1 cellular context compared by ENCODE assay signal in genomic region chr2:9136997-9137819, GRCh38.
TF ChIP-seq lines count a peak whose summit lies in the region.

No MANE protein-coding gene starts in this region.

TF ChIP-seq in HepG2, 621 proteins besides CTCF, POLR2A, EP300 and RAD21 (continued from another document and continues in another):
- no peak for TF ChIP-seq ZNF318 (CRISPR knock-in tag; IDR thresholded peaks at IDR 0.05)
- TF ChIP-seq KMT2B (CRISPR knock-in tag; IDR thresholded peaks at IDR 0.05): no peak
- TF ChIP-seq ZNF839 (CRISPR knock-in tag; IDR thresholded peaks at IDR 0.05; ENCODE audit: borderline replicate concordance): peak; percentile 48; the same call in 1 of the 2 replicates
- no peak for TF ChIP-seq FOXP1 (IDR thresholded peaks at IDR 0.05)
- peak; percentile 84 for TF ChIP-seq FOXP1 (CRISPR knock-in tag; IDR thresholded peaks at IDR 0.05)
- TF ChIP-seq SP5 (CRISPR knock-in tag; IDR thresholded peaks at IDR 0.05; ENCODE audit: borderline replicate concordance, low read depth): peak; percentile 85; the same call in 1 of the 2 replicates
- TF ChIP-seq HDAC2 (CRISPR knock-in tag; IDR thresholded peaks at IDR 0.05): peak; percentile 63
- TF ChIP-seq ZNF17 (CRISPR knock-in tag; IDR thresholded peaks at IDR 0.05): no peak
- TF ChIP-seq ZKSCAN8 (CRISPR knock-in tag; IDR thresholded peaks at IDR 0.05; ENCODE audit: borderline replicate concordance): peak; percentile 84; the same call in 1 of the 2 replicates
- no peak for TF ChIP-seq DRAP1 (CRISPR knock-in tag; IDR thresholded peaks at IDR 0.05)
- TF ChIP-seq PPARG (CRISPR knock-in tag; conservative IDR thresholded peaks at IDR 0.05): 0 out of 2 replicates have a peak, but pooled peaks have one; percentile 13
- no peak for TF ChIP-seq PAF1 (CRISPR knock-in tag; IDR thresholded peaks at IDR 0.05)
- peak; percentile 76 for TF ChIP-seq PAXIP1 (CRISPR knock-in tag; conservative IDR thresholded peaks at IDR 0.05)
- TF ChIP-seq MAX (IDR thresholded peaks at IDR 0.05): peak; percentile 31; the same call in 1 of the 2 replicates
- peak; percentile 68; the same call in 1 of the 2 replicates for TF ChIP-seq RCOR2 (CRISPR knock-in tag; IDR thresholded peaks at IDR 0.05)
- TF ChIP-seq ZNF609 (CRISPR knock-in tag; IDR thresholded peaks at IDR 0.05; ENCODE audit: borderline replicate concordance): peak; percentile 60; the same call in 1 of the 2 replicates
- peak; percentile 24; the same call in 1 of the 2 replicates for TF ChIP-seq ZNF331 (CRISPR knock-in tag; IDR thresholded peaks at IDR 0.05)
- peak; percentile 98 for TF ChIP-seq ZMYM3 (CRISPR knock-in tag; IDR thresholded peaks at IDR 0.05)
- no peak for TF ChIP-seq NFAT5 (CRISPR knock-in tag; IDR thresholded peaks at IDR 0.05)
